Comparison of ENCODE assay signal across 1 cellular context in the genomic region with DNA sequence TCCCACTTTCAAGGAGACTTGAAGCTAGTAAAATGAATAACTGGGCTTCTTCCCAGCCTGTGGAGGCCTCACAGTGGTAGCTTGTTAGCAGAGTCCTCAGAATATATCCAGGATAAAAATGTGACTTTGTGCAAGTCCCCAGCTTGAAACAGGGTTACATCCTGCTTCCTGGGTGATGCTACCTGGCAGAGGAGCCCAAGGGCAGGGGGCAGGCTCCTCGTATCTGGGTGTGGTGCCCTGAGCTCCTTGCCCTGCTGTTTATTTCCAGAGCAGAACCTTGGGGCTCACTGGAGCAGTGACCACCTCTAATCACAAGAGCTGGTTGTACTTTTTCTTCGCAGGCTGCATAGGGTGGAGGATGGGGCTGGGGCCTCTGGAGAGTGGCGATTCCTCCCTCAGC.
TF ChIP-seq lines count a peak whose summit lies in the region.

No MANE protein-coding gene starts in this region.

TF ChIP-seq in GM23338, 12 proteins besides CTCF, POLR2A, EP300 and RAD21 (continued from another document):
- TF ChIP-seq, protein P1, sequence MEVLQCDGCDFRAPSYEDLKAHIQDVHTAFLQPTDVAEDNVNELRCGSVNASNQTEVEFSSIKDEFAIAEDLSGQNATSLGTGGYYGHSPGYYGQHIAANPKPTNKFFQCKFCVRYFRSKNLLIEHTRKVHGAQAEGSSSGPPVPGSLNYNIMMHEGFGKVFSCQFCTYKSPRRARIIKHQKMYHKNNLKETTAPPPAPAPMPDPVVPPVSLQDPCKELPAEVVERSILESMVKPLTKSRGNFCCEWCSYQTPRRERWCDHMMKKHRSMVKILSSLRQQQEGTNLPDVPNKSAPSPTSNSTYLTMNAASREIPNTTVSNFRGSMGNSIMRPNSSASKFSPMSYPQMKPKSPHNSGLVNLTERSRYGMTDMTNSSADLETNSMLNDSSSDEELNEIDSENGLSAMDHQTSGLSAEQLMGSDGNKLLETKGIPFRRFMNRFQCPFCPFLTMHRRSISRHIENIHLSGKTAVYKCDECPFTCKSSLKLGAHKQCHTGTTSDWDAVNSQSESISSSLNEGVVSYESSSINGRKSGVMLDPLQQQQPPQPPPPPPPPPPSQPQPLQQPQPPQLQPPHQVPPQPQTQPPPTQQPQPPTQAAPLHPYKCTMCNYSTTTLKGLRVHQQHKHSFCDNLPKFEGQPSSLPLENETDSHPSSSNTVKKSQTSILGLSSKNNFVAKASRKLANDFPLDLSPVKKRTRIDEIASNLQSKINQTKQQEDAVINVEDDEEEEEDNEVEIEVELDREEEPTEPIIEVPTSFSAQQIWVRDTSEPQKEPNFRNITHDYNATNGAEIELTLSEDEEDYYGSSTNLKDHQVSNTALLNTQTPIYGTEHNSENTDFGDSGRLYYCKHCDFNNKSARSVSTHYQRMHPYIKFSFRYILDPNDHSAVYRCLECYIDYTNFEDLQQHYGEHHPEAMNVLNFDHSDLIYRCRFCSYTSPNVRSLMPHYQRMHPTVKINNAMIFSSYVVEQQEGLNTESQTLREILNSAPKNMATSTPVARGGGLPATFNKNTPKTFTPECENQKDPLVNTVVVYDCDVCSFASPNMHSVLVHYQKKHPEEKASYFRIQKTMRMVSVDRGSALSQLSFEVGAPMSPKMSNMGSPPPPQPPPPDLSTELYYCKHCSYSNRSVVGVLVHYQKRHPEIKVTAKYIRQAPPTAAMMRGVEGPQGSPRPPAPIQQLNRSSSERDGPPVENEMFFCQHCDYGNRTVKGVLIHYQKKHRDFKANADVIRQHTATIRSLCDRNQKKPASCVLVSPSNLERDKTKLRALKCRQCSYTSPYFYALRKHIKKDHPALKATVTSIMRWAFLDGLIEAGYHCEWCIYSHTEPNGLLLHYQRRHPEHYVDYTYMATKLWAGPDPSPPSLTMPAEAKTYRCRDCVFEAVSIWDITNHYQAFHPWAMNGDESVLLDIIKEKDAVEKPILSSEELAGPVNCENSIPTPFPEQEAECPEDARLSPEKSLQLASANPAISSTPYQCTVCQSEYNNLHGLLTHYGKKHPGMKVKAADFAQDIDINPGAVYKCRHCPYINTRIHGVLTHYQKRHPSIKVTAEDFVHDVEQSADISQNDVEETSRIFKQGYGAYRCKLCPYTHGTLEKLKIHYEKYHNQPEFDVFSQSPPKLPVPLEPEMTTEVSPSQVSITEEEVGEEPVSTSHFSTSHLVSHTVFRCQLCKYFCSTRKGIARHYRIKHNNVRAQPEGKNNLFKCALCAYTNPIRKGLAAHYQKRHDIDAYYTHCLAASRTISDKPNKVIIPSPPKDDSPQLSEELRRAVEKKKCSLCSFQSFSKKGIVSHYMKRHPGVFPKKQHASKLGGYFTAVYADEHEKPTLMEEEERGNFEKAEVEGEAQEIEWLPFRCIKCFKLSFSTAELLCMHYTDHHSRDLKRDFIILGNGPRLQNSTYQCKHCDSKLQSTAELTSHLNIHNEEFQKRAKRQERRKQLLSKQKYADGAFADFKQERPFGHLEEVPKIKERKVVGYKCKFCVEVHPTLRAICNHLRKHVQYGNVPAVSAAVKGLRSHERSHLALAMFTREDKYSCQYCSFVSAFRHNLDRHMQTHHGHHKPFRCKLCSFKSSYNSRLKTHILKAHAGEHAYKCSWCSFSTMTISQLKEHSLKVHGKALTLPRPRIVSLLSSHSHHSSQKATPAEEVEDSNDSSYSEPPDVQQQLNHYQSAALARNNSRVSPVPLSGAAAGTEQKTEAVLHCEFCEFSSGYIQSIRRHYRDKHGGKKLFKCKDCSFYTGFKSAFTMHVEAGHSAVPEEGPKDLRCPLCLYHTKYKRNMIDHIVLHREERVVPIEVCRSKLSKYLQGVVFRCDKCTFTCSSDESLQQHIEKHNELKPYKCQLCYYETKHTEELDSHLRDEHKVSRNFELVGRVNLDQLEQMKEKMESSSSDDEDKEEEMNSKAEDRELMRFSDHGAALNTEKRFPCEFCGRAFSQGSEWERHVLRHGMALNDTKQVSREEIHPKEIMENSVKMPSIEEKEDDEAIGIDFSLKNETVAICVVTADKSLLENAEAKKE (CRISPR knock-in tag; IDR thresholded peaks at IDR 0.05): no peak
- TF ChIP-seq EZH2 (IDR thresholded peaks at IDR 0.05; ENCODE audit: low read depth, unreplicated experiment): no peak
- no peak for TF ChIP-seq ZNF331 (CRISPR knock-in tag; IDR thresholded peaks at IDR 0.05; ENCODE audit: low read depth)
- no peak for TF ChIP-seq STAT1 (IDR thresholded peaks at IDR 0.05; ENCODE audit: unreplicated experiment)
- no peak for TF ChIP-seq POLR2AphosphoS5 (IDR thresholded peaks at IDR 0.05; ENCODE audit: low read depth)
- TF ChIP-seq, protein P2, sequence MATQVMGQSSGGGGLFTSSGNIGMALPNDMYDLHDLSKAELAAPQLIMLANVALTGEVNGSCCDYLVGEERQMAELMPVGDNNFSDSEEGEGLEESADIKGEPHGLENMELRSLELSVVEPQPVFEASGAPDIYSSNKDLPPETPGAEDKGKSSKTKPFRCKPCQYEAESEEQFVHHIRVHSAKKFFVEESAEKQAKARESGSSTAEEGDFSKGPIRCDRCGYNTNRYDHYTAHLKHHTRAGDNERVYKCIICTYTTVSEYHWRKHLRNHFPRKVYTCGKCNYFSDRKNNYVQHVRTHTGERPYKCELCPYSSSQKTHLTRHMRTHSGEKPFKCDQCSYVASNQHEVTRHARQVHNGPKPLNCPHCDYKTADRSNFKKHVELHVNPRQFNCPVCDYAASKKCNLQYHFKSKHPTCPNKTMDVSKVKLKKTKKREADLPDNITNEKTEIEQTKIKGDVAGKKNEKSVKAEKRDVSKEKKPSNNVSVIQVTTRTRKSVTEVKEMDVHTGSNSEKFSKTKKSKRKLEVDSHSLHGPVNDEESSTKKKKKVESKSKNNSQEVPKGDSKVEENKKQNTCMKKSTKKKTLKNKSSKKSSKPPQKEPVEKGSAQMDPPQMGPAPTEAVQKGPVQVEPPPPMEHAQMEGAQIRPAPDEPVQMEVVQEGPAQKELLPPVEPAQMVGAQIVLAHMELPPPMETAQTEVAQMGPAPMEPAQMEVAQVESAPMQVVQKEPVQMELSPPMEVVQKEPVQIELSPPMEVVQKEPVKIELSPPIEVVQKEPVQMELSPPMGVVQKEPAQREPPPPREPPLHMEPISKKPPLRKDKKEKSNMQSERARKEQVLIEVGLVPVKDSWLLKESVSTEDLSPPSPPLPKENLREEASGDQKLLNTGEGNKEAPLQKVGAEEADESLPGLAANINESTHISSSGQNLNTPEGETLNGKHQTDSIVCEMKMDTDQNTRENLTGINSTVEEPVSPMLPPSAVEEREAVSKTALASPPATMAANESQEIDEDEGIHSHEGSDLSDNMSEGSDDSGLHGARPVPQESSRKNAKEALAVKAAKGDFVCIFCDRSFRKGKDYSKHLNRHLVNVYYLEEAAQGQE (IDR thresholded peaks at IDR 0.05; ENCODE audit: unreplicated experiment): no peak
- TF ChIP-seq NANOG (IDR thresholded peaks at IDR 0.05; ENCODE audit: borderline replicate concordance): no peak
- TF ChIP-seq, protein P3, sequence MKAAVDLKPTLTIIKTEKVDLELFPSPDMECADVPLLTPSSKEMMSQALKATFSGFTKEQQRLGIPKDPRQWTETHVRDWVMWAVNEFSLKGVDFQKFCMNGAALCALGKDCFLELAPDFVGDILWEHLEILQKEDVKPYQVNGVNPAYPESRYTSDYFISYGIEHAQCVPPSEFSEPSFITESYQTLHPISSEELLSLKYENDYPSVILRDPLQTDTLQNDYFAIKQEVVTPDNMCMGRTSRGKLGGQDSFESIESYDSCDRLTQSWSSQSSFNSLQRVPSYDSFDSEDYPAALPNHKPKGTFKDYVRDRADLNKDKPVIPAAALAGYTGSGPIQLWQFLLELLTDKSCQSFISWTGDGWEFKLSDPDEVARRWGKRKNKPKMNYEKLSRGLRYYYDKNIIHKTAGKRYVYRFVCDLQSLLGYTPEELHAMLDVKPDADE (IDR thresholded peaks at IDR 0.05): no peak
- no peak for TF ChIP-seq EZH2phosphoT487 (IDR thresholded peaks at IDR 0.05; ENCODE audit: unreplicated experiment)
- TF ChIP-seq JUNB (IDR thresholded peaks at IDR 0.05; ENCODE audit: unreplicated experiment): no peak
- TF ChIP-seq CREB1 (CRISPR knock-in tag; IDR thresholded peaks at IDR 0.05; ENCODE audit: low read depth): no peak
